In genomic region chr17:1022278-1023024, GRCh38 we compare ENCODE assay signal across 23 cellular contexts. TPM values are rescaled to one million over a fixed set of nuclear protein-coding genes. Genes with fewer than 3 reads are reported as not detected.
DNase-seq lines count a peak whose midpoint lies in the region; ATAC-seq, FAIRE-seq and TF ChIP-seq lines count a peak whose summit lies in the region.
"Had no signal": no experiment of that assay in that cellular context is flagged by ENCODE, and none has a peak within 500 bp of the region (broad histone marks: within the 10 kb centered on the region; RNA-seq: fewer than 3 reads in every experiment).

No MANE protein-coding gene starts in this region.

- H4K91ac ChIP-seq in IMR-90 (ENCODE audit: insufficient read depth, low read depth, low read length): no peak overlapping the region
- no peak overlapping the region for H4K91ac ChIP-seq in H1 (replicated peaks; ENCODE audit: insufficient read length, low read length)

- 0 out of 2 replicates have a peak overlapping the region, but pooled peaks have one; percentile 50 for H2BK12ac ChIP-seq in H1 (ENCODE audit: low read depth, low read length)

- H3K9me3 ChIP-seq in IMR-90 (ENCODE audit: control insufficient read depth, insufficient read depth, low read length): no peaks in the 10 kb centered on the region
- H3K9me3 ChIP-seq in H1 (ENCODE audit: insufficient read depth in 2 of 2, low read depth in 1 of 2, low read length in 1 of 2): no peaks in the 10 kb centered on the region
- no peaks in the 10 kb centered on the region for H3K9me3 ChIP-seq in right atrium auricular region
- no peaks in the 10 kb centered on the region for H3K9me3 ChIP-seq in skeletal muscle tissue (ENCODE audit: control insufficient read depth in 3 of 3, low read length in 3 of 3)
- H3K9me3 ChIP-seq: neutrophil had no signal

- H3K56ac ChIP-seq in IMR-90 (ENCODE audit: extremely low read depth, insufficient read depth, low read length) (no peak overlapping the region), H1 (replicated peaks; ENCODE audit: insufficient read length, low read depth, low read length) (no peak overlapping the region)

- 70% methylated on average over 4 of the region's 32 CpGs; no CpG with 5 or more reads in 1 of the 2 experiments for WGBS in IMR-90 (ENCODE audit: extremely low coverage in 2 of 2, insufficient read length in 1 of 2), 2 experiments
- WGBS in H1 (ENCODE audit: extremely low coverage in 1 of 2, insufficient coverage in 1 of 2, insufficient read length in 1 of 2, insufficient replicate concordance in 2 of 2, low coverage in 1 of 2, low lambda C conversion rate in 2 of 2, missing lambda C conversion rate in 1 of 2), 2 experiments: 88% methylated on average over 29 of the region's 32 CpGs; no CpG with 5 or more reads in 1 of the 2 experiments

- no peak overlapping the region for H2AK5ac ChIP-seq in IMR-90 (ENCODE audit: low read depth, low read length)
- no peak overlapping the region for H2AK5ac ChIP-seq in H1 (ENCODE audit: low read depth, low read length)

- H2AFZ ChIP-seq in IMR-90 (replicated peaks; ENCODE audit: low read length, poor library complexity) (peak overlapping the region; percentile 65), H1 (ENCODE audit: low read length) (no peak overlapping the region)

- ATAC-seq in IMR-90 (ENCODE audit: low read depth) (no peak), HG03432 (IDR thresholded peaks at IDR 0.05; ENCODE audit: unreplicated experiment) (no peak)
- ATAC-seq: activated T-helper 17 cell treated with anti-CD3 and anti-CD28 coated beads, Interleukin-2, amount 50 U/mL, for 72 hours had no signal

- H3K36me3 ChIP-seq in IMR-90 (ENCODE audit: control insufficient read depth, insufficient read depth, low read length) (peaks cover 2% of the 10 kb centered on the region; the same call in 1 of the 2 replicates), H1 (ENCODE audit: control insufficient read depth in 2 of 4, insufficient read depth in 4 of 4, low read length in 3 of 4) (no peaks in the 10 kb centered on the region), right atrium auricular region (no peaks in the 10 kb centered on the region), skeletal muscle tissue (ENCODE audit: control insufficient read depth in 3 of 3, insufficient read depth in 3 of 3, low read length in 3 of 3) (peaks cover 0 to 2% (median 0%) of the 10 kb centered on the region in 3 donors)

- no peaks in the 10 kb centered on the region for H3K9me3 Mint-ChIP-seq in activated T-helper 1 cell treated with anti-CD3 and anti-CD28 coated beads, Interleukin-12 subunit alpha, Interleukin-12 subunit beta, Interleukin-2, Interleukin-4 antibody, amounts not matched to agents 30 ng/mL and 10 ng/mL and 1 ng/mL, durations not matched to agents 14 hours and 24 hours and 36 hours
- H3K9me3 Mint-ChIP-seq: activated naive CD8-positive, alpha-beta T cell treated with anti-CD3 and anti-CD28 coated beads for 36 hours; activated T-helper 17 cell treated with anti-CD3 and anti-CD28 coated beads, Interleukin-2, amount 50 U/mL, for 72 hours; CD14-positive monocyte; IgD-negative memory B cell; T-helper 2 cell treated with Interferon-gamma antibody and Interleukin-4, amounts not matched to agents 5 μg/mL and 100 μg/mL, for 36 hours had no signal

- H3K27me3 ChIP-seq in IMR-90 (ENCODE audit: control insufficient read depth, insufficient read depth, low read length) (no peaks in the 10 kb centered on the region), H1 (replicated peaks in 1 of 4; ENCODE audit: control insufficient read depth in 3 of 4, extremely low read depth in 1 of 4, insufficient read depth in 3 of 4, low read length in 3 of 4) (no peaks in the 10 kb centered on the region), right atrium auricular region (no peaks in the 10 kb centered on the region), skeletal muscle tissue (ENCODE audit: control insufficient read depth in 3 of 3, insufficient read depth in 3 of 3, low read length in 3 of 3) (no peaks in the 10 kb centered on the region)
- H3K27me3 ChIP-seq: neutrophil had no signal

- DNase-seq in IMR-90 (no peak), H1 (ENCODE audit: low read depth in 1 of 2, low spot score in 2 of 2) (no peak), right atrium auricular region (ENCODE audit: low spot score) (peak; percentile 69), GM13976 (ENCODE audit: low spot score) (no peak)
- no peak for DNase-seq in activated T-helper 1 cell treated with anti-CD3 and anti-CD28 coated beads, Interleukin-12 subunit alpha, Interleukin-12 subunit beta, Interleukin-2, Interleukin-4 antibody, amounts not matched to agents 30 ng/mL and 10 ng/mL and 1 ng/mL, durations not matched to agents 14 hours and 24 hours and 36 hours (ENCODE audit: low spot score)
- DNase-seq: activated CD4-positive, alpha-beta T cell treated with anti-CD3 and anti-CD28 coated beads, Interleukin-2, amount 50 U/mL, for 1 hour; activated naive CD8-positive, alpha-beta T cell treated with anti-CD3 and anti-CD28 coated beads for 36 hours; effector CD8-positive, alpha-beta T cell; foreskin melanocyte; islet precursor cell; mammary epithelial cell; NCI-H1092; NCI-H1930; NCI-H748 treated with DMSO at 0.1 percent for 48 hours; stimulated activated CD4-positive, alpha-beta T cell treated with anti-CD3 and anti-CD28 coated beads, Interleukin-2, amount 100 ng/mL, for 24 hours had no signal

- H2BK120ac ChIP-seq in IMR-90 (ENCODE audit: low read depth, low read length): no peak overlapping the region
- H2BK120ac ChIP-seq in H1 (replicated peaks; ENCODE audit: low read depth, low read length): no peak overlapping the region

- no peak for TF ChIP-seq POLR2A in IMR-90 (IDR thresholded peaks at IDR 0.05; ENCODE audit: low read depth, low read length)
- no peak for TF ChIP-seq POLR2A in H1 (IDR thresholded peaks at IDR 0.05; ENCODE audit: control extremely low read depth in 1 of 2, low read depth in 2 of 2, low read length in 2 of 2)

- H3K36me3 Mint-ChIP-seq in activated T-helper 1 cell treated with anti-CD3 and anti-CD28 coated beads, Interleukin-12 subunit alpha, Interleukin-12 subunit beta, Interleukin-2, Interleukin-4 antibody, amounts not matched to agents 30 ng/mL and 10 ng/mL and 1 ng/mL, durations not matched to agents 14 hours and 24 hours and 36 hours (ENCODE audit: low read depth): peaks cover 3% of the 10 kb centered on the region

- H3K18ac ChIP-seq in IMR-90 (ENCODE audit: low read depth, low read length) (no peak overlapping the region), H1 (ENCODE audit: extremely low read depth, low read length) (no peak overlapping the region)

- TF ChIP-seq EP300 in H1 (IDR thresholded peaks at IDR 0.05; ENCODE audit: borderline replicate concordance in 1 of 2, low read depth in 2 of 2, low read length in 2 of 2): no peak

- peaks cover 0 to 29% of the 10 kb centered on the region in 2 experiments; a peak in 2 of 4 replicates for H3K79me1 ChIP-seq in IMR-90 (ENCODE audit: low read depth in 1 of 2, low read length in 2 of 2)
- H3K79me1 ChIP-seq in H1 (ENCODE audit: low read depth, low read length): no peaks in the 10 kb centered on the region

- no peaks in the 10 kb centered on the region for H3K27me3 Mint-ChIP-seq in activated T-helper 1 cell treated with anti-CD3 and anti-CD28 coated beads, Interleukin-12 subunit alpha, Interleukin-12 subunit beta, Interleukin-2, Interleukin-4 antibody, amounts not matched to agents 30 ng/mL and 10 ng/mL and 1 ng/mL, durations not matched to agents 14 hours and 24 hours and 36 hours (ENCODE audit: insufficient read depth)
- H3K27me3 Mint-ChIP-seq: activated naive CD8-positive, alpha-beta T cell treated with anti-CD3 and anti-CD28 coated beads for 36 hours; activated T-helper 17 cell treated with anti-CD3 and anti-CD28 coated beads, Interleukin-2, amount 50 U/mL, for 72 hours; IgD-negative memory B cell had no signal

- FAIRE-seq in H1 (lab: Jason Lieb, UNC): no peak

- no peaks in the 10 kb centered on the region for H3K9me1 ChIP-seq in IMR-90 (ENCODE audit: insufficient read depth, low read length)

- no peak overlapping the region for H3K4ac ChIP-seq in IMR-90 (ENCODE audit: low read depth, low read length)
- H3K4ac ChIP-seq in H1 (replicated peaks; ENCODE audit: insufficient read length, low read depth, low read length): no peak overlapping the region

- TF ChIP-seq RAD21 in IMR-90 (IDR thresholded peaks at IDR 0.05; ENCODE audit: low read length) (no peak), H1 (IDR thresholded peaks at IDR 0.05 in 1 of 2, conservative IDR thresholded peaks at IDR 0.05 in 1 of 2; ENCODE audit: low read depth in 2 of 2, low read length in 2 of 2) (no peak)

- H3K4me3 ChIP-seq in IMR-90 (ENCODE audit: insufficient read depth, low read depth, low read length): no peak overlapping the region
- no peak overlapping the region for H3K4me3 ChIP-seq in H1 (ENCODE audit: extremely low read depth in 1 of 4, insufficient read depth in 2 of 4, low read depth in 3 of 4, low read length in 4 of 4)
- H3K4me3 ChIP-seq in right atrium auricular region: no peak overlapping the region
- peak overlapping the region in 2 of 3 donors; percentile 2 to 30 for H3K4me3 ChIP-seq in skeletal muscle tissue (ENCODE audit: low read length in 3 of 3)
- H3K4me3 ChIP-seq: smooth muscle cell had no signal

- H4K20me1 ChIP-seq in IMR-90 (ENCODE audit: insufficient read depth, low read length) (no peaks in the 10 kb centered on the region; the same call in none of the 2 replicates), H1 (replicated peaks in 1 of 2; ENCODE audit: control insufficient read depth in 1 of 2, insufficient read depth in 2 of 2, low read length in 2 of 2) (peaks cover 0 to 2% of the 10 kb centered on the region in 2 experiments)

- H3K4me1 Mint-ChIP-seq in activated T-helper 1 cell treated with anti-CD3 and anti-CD28 coated beads, Interleukin-12 subunit alpha, Interleukin-12 subunit beta, Interleukin-2, Interleukin-4 antibody, amounts not matched to agents 30 ng/mL and 10 ng/mL and 1 ng/mL, durations not matched to agents 14 hours and 24 hours and 36 hours (ENCODE audit: low read depth): no peaks in the 10 kb centered on the region
- H3K4me1 Mint-ChIP-seq: activated naive CD8-positive, alpha-beta T cell treated with anti-CD3 and anti-CD28 coated beads for 36 hours; CD14-positive monocyte had no signal

- H3K4me1 ChIP-seq in IMR-90 (ENCODE audit: control insufficient read depth, insufficient read depth, low read length) (no peaks in the 10 kb centered on the region; the same call in 1 of the 2 replicates), H1 (replicated peaks in 1 of 4; ENCODE audit: control insufficient read depth in 3 of 4, insufficient read depth in 4 of 4, low read length in 3 of 4) (no peaks in the 10 kb centered on the region), right atrium auricular region (peaks cover 0 to 79% of the 10 kb centered on the region in 2 donors), skeletal muscle tissue (ENCODE audit: control insufficient read depth in 3 of 3, insufficient read depth in 3 of 3, low read length in 3 of 3) (peaks cover 7 to 46% (median 19%) of the 10 kb centered on the region in 3 donors)

- CTCF ChIA-PET in IMR-90 (lab: Yijun Ruan, JAX) (no interaction called here), H1 (lab: Charles Lee; ENCODE audit: partially characterized antibody) (interaction anchor here (0.8 to 2.6 kb wide), 4 partner anchors 11 to 34 kb away, joined by 3 to 14 read pairs (median 4); no protein-coding TSS in a partner anchor)

- in situ Hi-C loops in IMR-90 (cut with MboI; ENCODE audit: low sequenced_read_pairs): no loop called here
- in situ Hi-C loops in GM13976 (cut with MboI; ENCODE audit: low sequenced_read_pairs, unreplicated experiment): no loop called here

- no peaks in the 10 kb centered on the region for H3K23me2 ChIP-seq in H1 (ENCODE audit: low read depth, low read length)

- H3K23ac ChIP-seq in IMR-90 (ENCODE audit: low read depth, low read length) (no peak overlapping the region), H1 (ENCODE audit: insufficient read length) (no peak overlapping the region)

- H3K27ac ChIP-seq in IMR-90 (ENCODE audit: insufficient read depth, low read length): no peak overlapping the region
- no peak overlapping the region for H3K27ac ChIP-seq in H1 (ENCODE audit: low read depth, low read length)
- H3K27ac ChIP-seq in right atrium auricular region: peak overlapping the region; percentile 80 to 91
- no peak overlapping the region for H3K27ac ChIP-seq in skeletal muscle tissue (ENCODE audit: low read depth, low read length)
- H3K27ac ChIP-seq: neutrophil had no signal

- POLR2A ChIA-PET in IMR-90 (lab: Charles Lee; ENCODE audit: unreplicated experiment) (no interaction called here), H1 (lab: Charles Lee; ENCODE audit: partially characterized antibody) (no interaction called here)

- H3K9ac ChIP-seq in IMR-90 (ENCODE audit: low read depth, low read length) (no peak overlapping the region), H1 (replicated peaks in 1 of 4; ENCODE audit: extremely low read depth in 1 of 4, low read depth in 3 of 4, low read length in 3 of 4) (no peak overlapping the region), skeletal muscle tissue (ENCODE audit: low read depth in 1 of 3, low read length in 3 of 3) (peak overlapping the region in 2 of 3 donors; percentile 45 to 54)

- no peak overlapping the region for H4K5ac ChIP-seq in IMR-90 (ENCODE audit: low read depth, low read length)
- H4K5ac ChIP-seq in H1 (ENCODE audit: insufficient read length, low read depth, low read length): no peak overlapping the region

- no TSS peak for BruUV-seq in IMR-90 (replicated peaks; lab: Mats Ljungman, UMichigan)

- H2AK9ac ChIP-seq in IMR-90 (replicated peaks; ENCODE audit: low read depth, low read length, poor library complexity): peak overlapping the region; percentile 72

- no peaks in the 10 kb centered on the region for H3K79me2 ChIP-seq in H1 (ENCODE audit: control insufficient read depth in 1 of 2, insufficient read depth in 2 of 2, low read length in 2 of 2)

- H3K14ac ChIP-seq in IMR-90 (replicated peaks; ENCODE audit: low read depth, low read length): no peak overlapping the region
- no peak overlapping the region for H3K14ac ChIP-seq in H1 (ENCODE audit: insufficient read length)

- H4K8ac ChIP-seq in IMR-90 (ENCODE audit: low read depth in 2 of 2, low read length in 2 of 2): no peak overlapping the region
- H4K8ac ChIP-seq in H1 (ENCODE audit: extremely low read depth, insufficient read depth, low read length): peak overlapping the region; percentile 84; the same call in 1 of the 2 replicates

- H2BK5ac ChIP-seq in IMR-90 (ENCODE audit: low read depth, low read length, poor library complexity, severe bottlenecking) (no peak overlapping the region), H1 (ENCODE audit: low read depth, low read length) (no peak overlapping the region)

- no peak for TF ChIP-seq CTCF in IMR-90 (conservative IDR thresholded peaks at IDR 0.05; ENCODE audit: low read depth, low read length)
- no peak for TF ChIP-seq CTCF in H1 (IDR thresholded peaks at IDR 0.05; ENCODE audit: control extremely low read depth in 1 of 3, insufficient read depth in 1 of 3, low read depth in 1 of 3, low read length in 3 of 3)
- no peak for TF ChIP-seq CTCF in right atrium auricular region (IDR thresholded peaks at IDR 0.05)
- no peak for TF ChIP-seq CTCF in GM13976 (IDR thresholded peaks at IDR 0.05; ENCODE audit: borderline replicate concordance, control extremely low read depth, extremely low read depth, insufficient read depth, missing control alignments)

- no peak overlapping the region for H3K27ac Mint-ChIP-seq in activated T-helper 1 cell treated with anti-CD3 and anti-CD28 coated beads, Interleukin-12 subunit alpha, Interleukin-12 subunit beta, Interleukin-2, Interleukin-4 antibody, amounts not matched to agents 30 ng/mL and 10 ng/mL and 1 ng/mL, durations not matched to agents 14 hours and 24 hours and 36 hours
- H3K27ac Mint-ChIP-seq: activated naive CD8-positive, alpha-beta T cell treated with anti-CD3 and anti-CD28 coated beads for 36 hours; IgD-negative memory B cell; T-helper 2 cell treated with Interferon-gamma antibody and Interleukin-4, amounts not matched to agents 5 μg/mL and 100 μg/mL, for 36 hours had no signal

- H2BK20ac ChIP-seq in IMR-90 (ENCODE audit: low read depth, low read length) (no peak overlapping the region), H1 (ENCODE audit: low read length) (no peak overlapping the region)

- dilution Hi-C loops in IMR-90 (cut with HindIII; ENCODE audit: low sequenced_read_pairs, unreplicated experiment): no loop called here

- H3K4me2 ChIP-seq in IMR-90 (ENCODE audit: low read depth, low read length) (no peak overlapping the region), H1 (ENCODE audit: insufficient read depth in 1 of 2, low read depth in 2 of 2, low read length in 2 of 2) (no peak overlapping the region)
- H3K4me2 ChIP-seq: smooth muscle cell had no signal

- H2BK15ac ChIP-seq in IMR-90 (ENCODE audit: low read depth, low read length): no peak overlapping the region
- no peak overlapping the region for H2BK15ac ChIP-seq in H1 (ENCODE audit: low read length)

- intact Hi-C loops in IMR-90 (cut with micrococcal nuclease): no loop called here
- intact Hi-C loops in activated T-helper 1 cell treated with anti-CD3 and anti-CD28 coated beads, Interleukin-12 subunit alpha, Interleukin-12 subunit beta, Interleukin-2, Interleukin-4 antibody, amounts not matched to agents 30 ng/mL and 10 ng/mL and 1 ng/mL, durations not matched to agents 14 hours and 24 hours and 36 hours (cut with micrococcal nuclease): no loop called here

- H3K4me3 Mint-ChIP-seq in activated T-helper 1 cell treated with anti-CD3 and anti-CD28 coated beads, Interleukin-12 subunit alpha, Interleukin-12 subunit beta, Interleukin-2, Interleukin-4 antibody, amounts not matched to agents 30 ng/mL and 10 ng/mL and 1 ng/mL, durations not matched to agents 14 hours and 24 hours and 36 hours: no peak overlapping the region
- H3K4me3 Mint-ChIP-seq: activated naive CD8-positive, alpha-beta T cell treated with anti-CD3 and anti-CD28 coated beads for 36 hours; activated T-helper 17 cell treated with anti-CD3 and anti-CD28 coated beads, Interleukin-2, amount 50 U/mL, for 72 hours; CD14-positive monocyte; IgD-negative memory B cell; T-helper 2 cell treated with Interferon-gamma antibody and Interleukin-4, amounts not matched to agents 5 μg/mL and 100 μg/mL, for 36 hours had no signal

RNA-seq across cellular contexts. Expression of gene TIMM22, which starts 25.5 kb away (rescaled TPM):
- total RNA-seq in IMR-90 (2012; rRNA removed) (12.7 and 14.4 TPM in 2 replicates), right atrium auricular region (10 to 100 TPM; 14.8 to 15.4 TPM), skeletal muscle tissue (15.1 TPM)
- polyA plus RNA-seq in IMR-90 (2012; rRNA removed) (12.7 and 12.9 TPM in 2 replicates), H1 (2011; rRNA removed) (13.4 and 13.8 TPM in 2 replicates)
- polyA plus RNA-seq in IMR-90 (2012; cell fraction: cytosol; rRNA removed): 9.9 and 11.0 TPM in 2 replicates
- polyA plus RNA-seq in IMR-90 (2012; cell fraction: nucleus; rRNA removed; ENCODE audit: low replicate concordance): 4.6 and 5.7 TPM in 2 replicates
- total RNA-seq in H1 (2021; fragmentation: NEBNext Ultra II Directional; extraction: Animal tissue kit (Norgen Biotek cat#: 25700)): 17.2 and 17.4 TPM in 2 replicates
- 14.0 TPM for polyA plus RNA-seq in H1 (2011; cell fraction: cytosol; rRNA removed)
- 13.2 TPM for polyA plus RNA-seq in H1 (2011; cell fraction: nucleus; rRNA removed)
- 16.6 to 18.0 TPM (median 16.9 TPM) in 4 replicates for polyA plus RNA-seq in H1 (2012, experiment 1 of 2)
- 20.1 TPM for polyA plus RNA-seq in H1 (2012, experiment 2 of 2)
- 11.2 TPM for polyA plus RNA-seq in H1 (2013, experiment 1 of 2)
- 11.6 TPM for polyA plus RNA-seq in H1 (2013, experiment 2 of 2)
- polyA minus RNA-seq in H1 (2011; rRNA and poly(A)+ RNA removed): 11.7 and 14.6 TPM in 2 replicates
- 7.2 TPM for polyA minus RNA-seq in H1 (2011; cell fraction: cytosol; rRNA and poly(A)+ RNA removed)
- 18.9 TPM for polyA minus RNA-seq in H1 (2011; cell fraction: nucleus; rRNA and poly(A)+ RNA removed)
- total RNA-seq in activated T-helper 1 cell treated with anti-CD3 and anti-CD28 coated beads, Interleukin-12 subunit alpha, Interleukin-12 subunit beta, Interleukin-2, Interleukin-4 antibody, amounts not matched to agents 30 ng/mL and 10 ng/mL and 1 ng/mL, durations not matched to agents 14 hours and 24 hours and 36 hours: 14.6 and 17.3 TPM in 2 replicates

RNA-seq across cellular contexts. Expression of gene NXN, which starts 42.9 kb away (rescaled TPM):
- total RNA-seq in IMR-90 (2012; rRNA removed) (52.5 and 52.8 TPM in 2 replicates), right atrium auricular region (10 to 100 TPM; 15.6 to 17.5 TPM), skeletal muscle tissue (33.9 TPM)
- polyA plus RNA-seq in IMR-90 (2012; rRNA removed) (116 and 120 TPM in 2 replicates), H1 (2011; rRNA removed) (107 and 205 TPM in 2 replicates)
- polyA plus RNA-seq in IMR-90 (2012; cell fraction: cytosol; rRNA removed): 89.4 and 117 TPM in 2 replicates
- 67.9 and 90.2 TPM in 2 replicates for polyA plus RNA-seq in IMR-90 (2012; cell fraction: nucleus; rRNA removed; ENCODE audit: low replicate concordance)
- 88.4 and 94.1 TPM in 2 replicates for total RNA-seq in H1 (2021; fragmentation: NEBNext Ultra II Directional; extraction: Animal tissue kit (Norgen Biotek cat#: 25700))
- 64.0 TPM for polyA plus RNA-seq in H1 (2011; cell fraction: cytosol; rRNA removed)
- polyA plus RNA-seq in H1 (2011; cell fraction: nucleus; rRNA removed): 91.0 TPM
- 66.9 to 74.9 TPM (median 72.0 TPM) in 4 replicates for polyA plus RNA-seq in H1 (2012, experiment 1 of 2)
- 66.3 TPM for polyA plus RNA-seq in H1 (2012, experiment 2 of 2)
- 53.1 TPM for polyA plus RNA-seq in H1 (2013, experiment 1 of 2)
- 63.6 TPM for polyA plus RNA-seq in H1 (2013, experiment 2 of 2)
- 85.6 and 114 TPM in 2 replicates for polyA minus RNA-seq in H1 (2011; rRNA and poly(A)+ RNA removed)
- polyA minus RNA-seq in H1 (2011; cell fraction: cytosol; rRNA and poly(A)+ RNA removed): 74.2 TPM
- polyA minus RNA-seq in H1 (2011; cell fraction: nucleus; rRNA and poly(A)+ RNA removed): 46.8 TPM
- total RNA-seq in activated T-helper 1 cell treated with anti-CD3 and anti-CD28 coated beads, Interleukin-12 subunit alpha, Interleukin-12 subunit beta, Interleukin-2, Interleukin-4 antibody, amounts not matched to agents 30 ng/mL and 10 ng/mL and 1 ng/mL, durations not matched to agents 14 hours and 24 hours and 36 hours: 0.24 and 0.31 TPM in 2 replicates
- polyA plus RNA-seq: CD14-positive monocyte had no signal

Comparison
In these comparisons a context has a peak if more than half of its experiments do, and no peak if none do; other contexts are left out.
1. H3K27ac ChIP-seq: peak in right atrium auricular region (2 of 2); none in IMR-90 (single experiment), H1 (single experiment) and skeletal muscle tissue (single experiment).
2. H3K4me3 ChIP-seq: peak in skeletal muscle tissue (2 of 3); none in IMR-90 (single experiment), H1 (0 of 4) and right atrium auricular region (0 of 2).
3. H3K9ac ChIP-seq: peak in skeletal muscle tissue (2 of 3); none in IMR-90 (single experiment) and H1 (0 of 4).
4. RNA of gene NXN, which starts 42.9 kb away (total RNA-seq): 88.4 to 94.1 TPM in H1, 52.5 to 52.8 TPM in IMR-90, 33.9 TPM in skeletal muscle tissue (single experiment) and 15.6 to 17.5 TPM in right atrium auricular region; 0.24 to 0.31 TPM in activated T-helper 1 cell treated with anti-CD3 and anti-CD28 coated beads, Interleukin-12 subunit alpha, Interleukin-12 subunit beta, Interleukin-2, Interleukin-4 antibody, amounts not matched to agents 30 ng/mL and 10 ng/mL and 1 ng/mL, durations not matched to agents 14 hours and 24 hours and 36 hours; every median in the first group is over 10 times any median in the second.